Comparison of ENCODE assay signal across 1 cellular context in the genomic region with DNA sequence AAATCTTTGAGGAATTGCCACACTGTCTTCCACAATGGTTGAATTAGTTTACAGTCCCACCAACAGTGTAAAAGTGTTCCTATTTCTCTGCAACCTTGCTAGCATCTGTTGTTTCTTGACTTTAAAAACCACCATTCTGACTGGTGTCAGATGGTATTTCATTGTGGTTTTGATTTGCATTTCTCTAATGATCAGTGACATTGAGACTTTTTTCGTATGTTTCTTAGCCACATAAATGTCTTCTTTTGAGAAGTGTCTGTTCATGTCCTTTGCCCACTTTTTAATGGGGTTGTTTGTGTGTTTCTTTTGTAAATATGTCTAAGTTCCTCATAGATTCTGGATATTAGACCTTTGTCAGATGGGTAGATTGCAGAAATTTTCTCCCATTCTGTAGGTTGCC.
TF ChIP-seq lines count a peak whose summit lies in the region.

No MANE protein-coding gene starts in this region.

TF ChIP-seq in GM12878, 131 proteins besides CTCF, POLR2A, EP300 and RAD21:
- peak; percentile 20; the same call in 1 of the 2 replicates for TF ChIP-seq MTA2 (IDR thresholded peaks at IDR 0.05; ENCODE audit: low read depth)
- 0 out of 2 replicates have a peak, but pooled peaks have one; percentile 28 for TF ChIP-seq NBN (IDR thresholded peaks at IDR 0.05)
- TF ChIP-seq, protein P1, sequence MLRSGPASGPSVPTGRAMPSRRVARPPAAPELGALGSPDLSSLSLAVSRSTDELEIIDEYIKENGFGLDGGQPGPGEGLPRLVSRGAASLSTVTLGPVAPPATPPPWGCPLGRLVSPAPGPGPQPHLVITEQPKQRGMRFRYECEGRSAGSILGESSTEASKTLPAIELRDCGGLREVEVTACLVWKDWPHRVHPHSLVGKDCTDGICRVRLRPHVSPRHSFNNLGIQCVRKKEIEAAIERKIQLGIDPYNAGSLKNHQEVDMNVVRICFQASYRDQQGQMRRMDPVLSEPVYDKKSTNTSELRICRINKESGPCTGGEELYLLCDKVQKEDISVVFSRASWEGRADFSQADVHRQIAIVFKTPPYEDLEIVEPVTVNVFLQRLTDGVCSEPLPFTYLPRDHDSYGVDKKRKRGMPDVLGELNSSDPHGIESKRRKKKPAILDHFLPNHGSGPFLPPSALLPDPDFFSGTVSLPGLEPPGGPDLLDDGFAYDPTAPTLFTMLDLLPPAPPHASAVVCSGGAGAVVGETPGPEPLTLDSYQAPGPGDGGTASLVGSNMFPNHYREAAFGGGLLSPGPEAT (IDR thresholded peaks at IDR 0.05; ENCODE audit: low read depth): 0 out of 2 replicates have a peak, but pooled peaks have one; percentile 20
TF ChIP-seq in GM12878: peak in this region for 3; not testable (repeated sequence) for 128.
